17 cellular contexts compared by ENCODE assay signal in genomic region chr4:182530451-182530850, GRCh38.
DNase-seq lines count a peak whose midpoint lies in the region; ATAC-seq, FAIRE-seq and TF ChIP-seq lines count a peak whose summit lies in the region.
"Had no signal": no experiment of that assay in that cellular context is flagged by ENCODE, and none has a peak within 500 bp of the region (broad histone marks: within the 10 kb centered on the region; RNA-seq: fewer than 3 reads in every experiment).

No MANE protein-coding gene starts in this region.

- no peak overlapping the region for H3K4me3 Mint-ChIP-seq in GM23338
- H3K4me3 Mint-ChIP-seq: CD8-positive, alpha-beta memory T cell had no signal

- POLR2A ChIA-PET in H1 (lab: Charles Lee; ENCODE audit: partially characterized antibody) = interaction anchor here (1.5 kb wide), 1 partner anchor 9 kb away, joined by 3 read pairs; no protein-coding TSS in a partner anchor

- H2BK5ac ChIP-seq in H1 (ENCODE audit: low read depth, low read length) = peak overlapping the region; percentile 1; the same call in 1 of the 2 replicates

- ATAC-seq in GM23338 (peak; percentile 18; the same call in 1 of the 3 replicates), HG03342 (IDR thresholded peaks at IDR 0.05; ENCODE audit: unreplicated experiment) (no peak)
- ATAC-seq: GM12878 had no signal

- no peak overlapping the region; the same call in 1 of the 2 replicates for H2BK12ac ChIP-seq in H1 (ENCODE audit: low read depth, low read length)

- H3K9me3 ChIP-seq in OCI-LY3 (ENCODE audit: insufficient read depth, low read length) (no peaks in the 10 kb centered on the region), H1 (ENCODE audit: insufficient read depth in 2 of 2, low read depth in 1 of 2, low read length in 1 of 2) (no peaks in the 10 kb centered on the region)
- H3K9me3 ChIP-seq: BLaER1 had no signal

- H3K18ac ChIP-seq in H1 (ENCODE audit: extremely low read depth, low read length) = 0 out of 2 replicates have a peak overlapping the region, but pooled peaks have one; percentile 41

- no peaks in the 10 kb centered on the region for H3F3A ChIP-seq in GM23338 (replicated peaks; ENCODE audit: low read depth)

- peak overlapping the region; percentile 29; the same call in 1 of the 2 replicates for H3K4me2 ChIP-seq in GM23338
- H3K4me2 ChIP-seq in OCI-LY3 (ENCODE audit: low read length) = no peak overlapping the region
- H3K4me2 ChIP-seq in H1 (ENCODE audit: insufficient read depth in 1 of 2, low read depth in 2 of 2, low read length in 2 of 2) = no peak overlapping the region
- H3K4me2 ChIP-seq: BLaER1 had no signal

- DNase-seq in GM23338 (ENCODE audit: low spot score) (no peak), H1 (ENCODE audit: low read depth in 1 of 2, low spot score in 2 of 2) (no peak), COLO829 (ENCODE audit: low spot score) (no peak), NCI-H345 (lab: John Stamatoyannopoulos, UW) (no peak), NCI-H526 treated with DMSO at 0.1 percent for 48 hours (lab: John Stamatoyannopoulos, UW) (no peak)
- DNase-seq: 8988T; AML-193; CD8-positive, alpha-beta memory T cell; DMS79; H7 had no signal

- H3K27me3 Mint-ChIP-seq in GM23338 (ENCODE audit: insufficient read depth, low read depth, poor library complexity) = no peaks in the 10 kb centered on the region

- no peak overlapping the region for H3K23ac ChIP-seq in H1 (ENCODE audit: insufficient read length)

- no peaks in the 10 kb centered on the region for H3K36me3 Mint-ChIP-seq in GM23338 (ENCODE audit: low read depth)
- H3K36me3 Mint-ChIP-seq: CD8-positive, alpha-beta memory T cell had no signal

- H3K4me1 ChIP-seq in GM23338 (ENCODE audit: insufficient read depth) = peaks cover 66% of the 10 kb centered on the region
- no peaks in the 10 kb centered on the region for H3K4me1 ChIP-seq in OCI-LY3 (ENCODE audit: low read length)
- H3K4me1 ChIP-seq in H1 (replicated peaks in 1 of 4; ENCODE audit: control insufficient read depth in 3 of 4, insufficient read depth in 4 of 4, low read length in 3 of 4) = peaks cover 0 to 11% (median 3%) of the 10 kb centered on the region in 4 experiments; a peak in 5 of 7 replicates
- peaks cover 20% of the 10 kb centered on the region for H3K4me1 ChIP-seq in rectal smooth muscle tissue (ENCODE audit: control insufficient read depth, insufficient read depth, low read length)
- H3K4me1 ChIP-seq: BLaER1 had no signal

- no peak overlapping the region for H2BK120ac ChIP-seq in H1 (replicated peaks; ENCODE audit: low read depth, low read length)

- 88% methylated on average over 8 of the region's 8 CpGs; no CpG with 5 or more reads in 1 of the 2 experiments for WGBS in H1 (ENCODE audit: extremely low coverage in 1 of 2, insufficient coverage in 1 of 2, insufficient read length in 1 of 2, insufficient replicate concordance in 2 of 2, low coverage in 1 of 2, low lambda C conversion rate in 2 of 2, missing lambda C conversion rate in 1 of 2), 2 experiments

- H3K79me2 ChIP-seq in GM23338 (replicated peaks; ENCODE audit: insufficient read depth) (peaks cover 78% of the 10 kb centered on the region), OCI-LY3 (ENCODE audit: low read length) (no peaks in the 10 kb centered on the region), H1 (ENCODE audit: control insufficient read depth in 1 of 2, insufficient read depth in 2 of 2, low read length in 2 of 2) (peaks cover 0 to 55% of the 10 kb centered on the region in 2 experiments; a peak in 3 of 4 replicates)

- H3K79me1 ChIP-seq in H1 (ENCODE audit: low read depth, low read length) = peaks cover 4% of the 10 kb centered on the region; the same call in 1 of the 2 replicates

- no peak overlapping the region for H3K4ac ChIP-seq in H1 (replicated peaks; ENCODE audit: insufficient read length, low read depth, low read length)

- no peak overlapping the region for H4K5ac ChIP-seq in H1 (ENCODE audit: insufficient read length, low read depth, low read length)

- TF ChIP-seq POLR2A in H1 (IDR thresholded peaks at IDR 0.05; ENCODE audit: control extremely low read depth in 1 of 2, low read depth in 2 of 2, low read length in 2 of 2) = no peak

- CTCF ChIA-PET in H1 (lab: Charles Lee; ENCODE audit: partially characterized antibody) = interaction anchor here (1.0 kb wide), 1 partner anchor 22 kb away, joined by 3 read pairs; no protein-coding TSS in a partner anchor

- no peak overlapping the region for H3K14ac ChIP-seq in H1 (ENCODE audit: insufficient read length)

- no peaks in the 10 kb centered on the region for H3K36me3 ChIP-seq in GM23338 (ENCODE audit: insufficient read depth)
- H3K36me3 ChIP-seq in OCI-LY3 (replicated peaks; ENCODE audit: low read depth, low read length) = no peaks in the 10 kb centered on the region
- no peaks in the 10 kb centered on the region for H3K36me3 ChIP-seq in H1 (ENCODE audit: control insufficient read depth in 2 of 4, insufficient read depth in 4 of 4, low read length in 3 of 4)
- H3K36me3 ChIP-seq in rectal smooth muscle tissue (ENCODE audit: control insufficient read depth, insufficient read depth, low read length) = no peaks in the 10 kb centered on the region
- H3K36me3 ChIP-seq: BLaER1 had no signal

- H3K56ac ChIP-seq in H1 (replicated peaks; ENCODE audit: insufficient read length, low read depth, low read length) = no peak overlapping the region

- no peaks in the 10 kb centered on the region for H3K23me2 ChIP-seq in H1 (ENCODE audit: low read depth, low read length)

- TF ChIP-seq CTCF in GM23338 (conservative IDR thresholded peaks at IDR 0.05; ENCODE audit: low read depth in 2 of 2) = no peak
- TF ChIP-seq CTCF in OCI-LY3 (IDR thresholded peaks at IDR 0.05; ENCODE audit: low read depth, low read length) = no peak
- TF ChIP-seq CTCF in H1 (IDR thresholded peaks at IDR 0.05; ENCODE audit: control extremely low read depth in 1 of 3, insufficient read depth in 1 of 3, low read depth in 1 of 3, low read length in 3 of 3) = no peak

- H2AFZ ChIP-seq in GM23338 (no peak overlapping the region), OCI-LY3 (ENCODE audit: low read depth, low read length) (peak overlapping the region; percentile 58; the same call in 1 of the 2 replicates), H1 (ENCODE audit: low read length) (no peak overlapping the region)

- H2BK15ac ChIP-seq in H1 (ENCODE audit: low read length) = no peak overlapping the region

- H3K4me1 Mint-ChIP-seq in GM23338 = peaks cover 52% of the 10 kb centered on the region
- H3K4me1 Mint-ChIP-seq: CD8-positive, alpha-beta memory T cell had no signal

- H3K9me2 ChIP-seq in GM23338 (ENCODE audit: insufficient read depth) = no peaks in the 10 kb centered on the region; the same call in 1 of the 2 replicates

- H4K8ac ChIP-seq in H1 (ENCODE audit: extremely low read depth, insufficient read depth, low read length) = no peak overlapping the region

- FAIRE-seq in H1 (lab: Jason Lieb, UNC) = peak; percentile 48
- FAIRE-seq: GM12878, GM18507 had no signal

- H2BK20ac ChIP-seq in H1 (ENCODE audit: low read length) = no peak overlapping the region

- no peak for TF ChIP-seq EP300 in H1 (IDR thresholded peaks at IDR 0.05; ENCODE audit: borderline replicate concordance in 1 of 2, low read depth in 2 of 2, low read length in 2 of 2)

- no peak for TF ChIP-seq RAD21 in H1 (IDR thresholded peaks at IDR 0.05 in 1 of 2, conservative IDR thresholded peaks at IDR 0.05 in 1 of 2; ENCODE audit: low read depth in 2 of 2, low read length in 2 of 2)

- H3K27ac Mint-ChIP-seq in GM23338 = peak overlapping the region; percentile 63
- H3K27ac Mint-ChIP-seq: CD8-positive, alpha-beta memory T cell had no signal

- peak overlapping the region; percentile 24; the same call in 1 of the 2 replicates for H3K27ac ChIP-seq in GM23338 (ENCODE audit: low read depth)
- no peak overlapping the region for H3K27ac ChIP-seq in OCI-LY3 (ENCODE audit: low read length)
- no peak overlapping the region for H3K27ac ChIP-seq in H1 (ENCODE audit: low read depth, low read length)
- peak overlapping the region; percentile 41 for H3K27ac ChIP-seq in rectal smooth muscle tissue (ENCODE audit: low read depth, low read length)
- H3K27ac ChIP-seq: BLaER1, HL-60 had no signal

- H2AK5ac ChIP-seq in H1 (ENCODE audit: low read depth, low read length) = peak overlapping the region; percentile 84; the same call in 1 of the 2 replicates

- no peaks in the 10 kb centered on the region; the same call in 2 of the 3 replicates for H3K9me3 Mint-ChIP-seq in GM23338

- H3K9ac ChIP-seq in OCI-LY3 (ENCODE audit: low read length) (no peak overlapping the region), H1 (replicated peaks in 1 of 4; ENCODE audit: extremely low read depth in 1 of 4, low read depth in 3 of 4, low read length in 3 of 4) (no peak overlapping the region), rectal smooth muscle tissue (ENCODE audit: low read length) (no peak overlapping the region)
- H3K9ac ChIP-seq: BLaER1 had no signal

- H4K20me1 ChIP-seq in GM23338 (replicated peaks; ENCODE audit: insufficient read depth) (no peaks in the 10 kb centered on the region), OCI-LY3 (ENCODE audit: insufficient read depth, low read length) (no peaks in the 10 kb centered on the region), H1 (replicated peaks in 1 of 2; ENCODE audit: control insufficient read depth in 1 of 2, insufficient read depth in 2 of 2, low read length in 2 of 2) (no peaks in the 10 kb centered on the region)
- H4K20me1 ChIP-seq: BLaER1 had no signal

- H3K27me3 ChIP-seq in GM23338 (ENCODE audit: insufficient read depth) (no peaks in the 10 kb centered on the region), OCI-LY3 (ENCODE audit: low read depth, low read length) (no peaks in the 10 kb centered on the region), H1 (replicated peaks in 1 of 4; ENCODE audit: control insufficient read depth in 3 of 4, extremely low read depth in 1 of 4, insufficient read depth in 3 of 4, low read length in 3 of 4) (no peaks in the 10 kb centered on the region), rectal smooth muscle tissue (ENCODE audit: control insufficient read depth, insufficient read depth, low read length) (no peaks in the 10 kb centered on the region)
- H3K27me3 ChIP-seq: BLaER1 had no signal

- peak overlapping the region; percentile 17 for H4K91ac ChIP-seq in H1 (replicated peaks; ENCODE audit: insufficient read length, low read length)

- H3K4me3 ChIP-seq in GM23338 (no peak overlapping the region), OCI-LY3 (ENCODE audit: low read length) (no peak overlapping the region), H1 (ENCODE audit: extremely low read depth in 1 of 4, insufficient read depth in 2 of 4, low read depth in 3 of 4, low read length in 4 of 4) (no peak overlapping the region), rectal smooth muscle tissue (ENCODE audit: low read length) (no peak overlapping the region)
- H3K4me3 ChIP-seq: BLaER1, GM12878 had no signal

TF ChIP-seq in GM23338, 12 proteins besides CTCF, POLR2A, EP300 and RAD21 (continues in another document):
- no peak for TF ChIP-seq ZNF331 (CRISPR knock-in tag; IDR thresholded peaks at IDR 0.05; ENCODE audit: low read depth)
- TF ChIP-seq CREB1 (CRISPR knock-in tag; IDR thresholded peaks at IDR 0.05; ENCODE audit: low read depth) = no peak
- no peak for TF ChIP-seq ZNF114 (CRISPR knock-in tag; IDR thresholded peaks at IDR 0.05)

TF ChIP-seq in H1, 55 proteins besides CTCF, POLR2A, EP300 and RAD21 (continues in another document):
- TF ChIP-seq ZNF274 (IDR thresholded peaks at IDR 0.05; ENCODE audit: borderline replicate concordance, extremely low read depth, low read length) = no peak
- TF ChIP-seq EZH2 (IDR thresholded peaks at IDR 0.05; ENCODE audit: low read depth, low read length, severe bottlenecking) = no peak

Comparison
In these comparisons a context has a peak if more than half of its experiments do, and no peak if none do; other contexts are left out.
1. H3K27ac ChIP-seq: peak in GM23338 (single experiment) and rectal smooth muscle tissue (single experiment); none in OCI-LY3 (single experiment) and H1 (single experiment).